Comparison of ENCODE assay signal across 31 cellular contexts in genomic region chr2:174446531-174446930, GRCh38.
"Had no signal": no experiment of that assay in that cellular context is flagged by ENCODE, and none has a peak within 500 bp of the region (broad histone marks: within the 10 kb centered on the region; RNA-seq: fewer than 3 reads in every experiment).

No MANE protein-coding gene starts in this region.

- H3K27me3 Mint-ChIP-seq: naive B cell; progenitor cell of endocrine pancreas; stimulated activated naive CD8-positive, alpha-beta T cell treated with anti-CD3 and anti-CD28 coated beads, Interleukin-15, Interleukin-2, amounts not matched to agents 100 ng/mL and 50 ng/mL, for 24 hours had no signal

- H3K36me3 Mint-ChIP-seq: natural killer cell, neural progenitor cell had no signal

- DNase-seq: hypothalamus; immature natural killer cell; kidney; left colon; left ventricle myocardium inferior; mesendoderm; naive B cell; natural killer cell; nephron progenitor cell; occipital lobe; ovary; right lobe of liver; stimulated activated CD4-positive, alpha-beta T cell treated with anti-CD3 and anti-CD28 coated beads, Interleukin-12 subunit alpha, Interleukin-12 subunit beta, amount 100 ng/mL, for 4 hours; stimulated activated CD4-positive, alpha-beta T cell treated with anti-CD3 and anti-CD28 coated beads, Interleukin-15, amount 100 ng/mL, for 24 hours; stimulated activated CD4-positive, alpha-beta T cell treated with anti-CD3 and anti-CD28 coated beads, Interleukin-2, amount 100 ng/mL, for 24 hours; stimulated activated CD4-positive, alpha-beta T cell treated with anti-CD3 and anti-CD28 coated beads, Interleukin-4, amount 100 ng/mL, for 1 hour; stimulated activated naive CD4-positive, alpha-beta T cell; tibial artery; trophoblast cell; uterus had no signal

- H2AFZ ChIP-seq: neural progenitor cell had no signal

- H3K36me3 ChIP-seq: neural progenitor cell, ovary, right lobe of liver, uterus had no signal

- H3K27me3 ChIP-seq: neural progenitor cell, neutrophil, ovary, right atrium auricular region, right lobe of liver, suprapubic skin, tibial artery, uterus had no signal

- H3K27ac Mint-ChIP-seq: immature natural killer cell; mesothelial cell of epicardium; natural killer cell; nephron progenitor cell; neural progenitor cell; progenitor cell of endocrine pancreas; stimulated activated effector memory CD8-positive, alpha-beta T cell treated with anti-CD3 and anti-CD28 coated beads, Interleukin-12 subunit alpha, Interleukin-12 subunit beta, amount 100 ng/mL, for 72 hours; stimulated activated naive CD8-positive, alpha-beta T cell treated with anti-CD3 and anti-CD28 coated beads, Interleukin-15, Interleukin-2, amounts not matched to agents 100 ng/mL and 50 ng/mL, for 24 hours had no signal

- H3K9me3 ChIP-seq: left ventricle myocardium inferior, neutrophil, ovary, right atrium auricular region, right lobe of liver, suprapubic skin, thoracic aorta, tibial artery, uterus had no signal

- H3K9ac ChIP-seq: neural progenitor cell had no signal

- H3K4me3 Mint-ChIP-seq: immature natural killer cell; mesothelial cell of epicardium; naive B cell; natural killer cell; nephron progenitor cell; neural progenitor cell; stimulated activated effector memory CD8-positive, alpha-beta T cell treated with anti-CD3 and anti-CD28 coated beads, Interleukin-12 subunit alpha, Interleukin-12 subunit beta, amount 100 ng/mL, for 72 hours; stimulated activated naive CD8-positive, alpha-beta T cell treated with anti-CD3 and anti-CD28 coated beads, Interleukin-15, Interleukin-2, amounts not matched to agents 100 ng/mL and 50 ng/mL, for 24 hours had no signal

- H3K4me1 ChIP-seq: left ventricle myocardium inferior, right atrium auricular region, right lobe of liver, uterus had no signal

- H3K4me1 Mint-ChIP-seq: immature natural killer cell; natural killer cell; stimulated activated effector memory CD8-positive, alpha-beta T cell treated with anti-CD3 and anti-CD28 coated beads, Interleukin-12 subunit alpha, Interleukin-12 subunit beta, amount 100 ng/mL, for 72 hours had no signal

- H3K4me2 ChIP-seq: neural progenitor cell had no signal

- H3K4me3 ChIP-seq: left ventricle myocardium inferior, lung, neural progenitor cell, ovary, right atrium auricular region, right lobe of liver, skin epidermis, suprapubic skin, thoracic aorta, tibial artery, uterus had no signal

- H3K9me3 Mint-ChIP-seq: immature natural killer cell; mesothelial cell of epicardium; naive B cell; natural killer cell; nephron progenitor cell; neural progenitor cell; stimulated activated effector memory CD8-positive, alpha-beta T cell treated with anti-CD3 and anti-CD28 coated beads, Interleukin-12 subunit alpha, Interleukin-12 subunit beta, amount 100 ng/mL, for 72 hours; stimulated activated naive CD8-positive, alpha-beta T cell treated with anti-CD3 and anti-CD28 coated beads, Interleukin-15, Interleukin-2, amounts not matched to agents 100 ng/mL and 50 ng/mL, for 24 hours had no signal

- H3K27ac ChIP-seq: left ventricle myocardium inferior, neural progenitor cell, neutrophil, ovary, right atrium auricular region, right lobe of liver, skin epidermis, suprapubic skin, thoracic aorta, uterus had no signal

- ATAC-seq: left colon; natural killer cell; right lobe of liver; stimulated activated effector memory CD8-positive, alpha-beta T cell treated with anti-CD3 and anti-CD28 coated beads, Interleukin-12 subunit alpha, Interleukin-12 subunit beta, amount 100 ng/mL, for 72 hours had no signal
